In the genomic region with DNA sequence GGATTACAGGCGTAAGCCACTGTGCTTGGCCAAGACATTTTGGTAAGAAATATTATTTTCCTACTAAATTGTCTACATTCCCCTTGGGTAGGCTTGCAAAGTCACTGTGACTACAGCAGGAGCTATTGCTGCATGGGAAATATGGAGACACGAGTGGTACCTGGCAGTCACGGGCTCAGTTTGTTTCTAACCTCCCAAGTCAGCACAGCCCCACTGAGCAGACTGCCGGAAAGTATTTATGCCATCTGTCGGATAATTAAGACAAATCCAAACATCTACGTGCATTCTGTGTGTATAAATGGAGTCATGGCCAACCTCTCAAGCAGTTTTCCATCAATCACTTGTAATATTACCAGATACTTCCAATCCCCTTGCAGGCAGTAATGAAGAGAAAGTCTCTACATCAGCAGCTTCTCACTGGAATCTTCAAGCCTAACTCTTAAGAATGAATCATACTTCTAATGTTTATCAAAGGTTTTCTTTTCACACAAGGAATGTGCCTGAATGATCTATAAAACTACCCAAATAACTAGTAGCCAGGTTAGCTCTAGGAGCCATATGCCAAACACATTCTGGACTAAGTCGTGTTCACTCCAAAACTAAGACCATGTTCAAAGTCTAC, we compare ENCODE assay signal across 28 cellular contexts.
DNase-seq lines count a peak whose midpoint lies in the region; ATAC-seq and TF ChIP-seq lines count a peak whose summit lies in the region.
"Had no signal": no experiment of that assay in that cellular context is flagged by ENCODE, and none has a peak within 500 bp of the region (broad histone marks: within the 10 kb centered on the region; RNA-seq: fewer than 3 reads in every experiment).

No MANE protein-coding gene starts in this region.

- in situ Hi-C loops in astrocyte of the spinal cord (cut with HindIII; ENCODE audit: low sequenced_read_pairs) = no loop called here

- no peak for ATAC-seq in GM18870 (IDR thresholded peaks at IDR 0.05; ENCODE audit: unreplicated experiment)
- ATAC-seq: activated CD4-positive, CD25-positive, alpha-beta regulatory T cell treated with anti-CD3 and anti-CD28 coated beads, Interleukin-2, amount 50 U/mL, for 24 hours; activated T-helper 17 cell treated with anti-CD3 and anti-CD28 coated beads, Interleukin-2, amount 50 U/mL, for 72 hours; heart left ventricle; right cardiac atrium; stimulated activated naive CD8-positive, alpha-beta T cell treated with anti-CD3 and anti-CD28 coated beads, Interleukin-15, amount 100 ng/mL, for 72 hours; T-helper 17 cell had no signal

- CTCF ChIA-PET in RWPE1 (lab: Yijun Ruan, JAX) = no interaction called here

- DNase-seq in NCI-H2171 treated with DMSO at 0.1 percent for 48 hours (lab: John Stamatoyannopoulos, UW) = peak; percentile 71
- DNase-seq in NCI-H2171 (lab: John Stamatoyannopoulos, UW) = no peak
- peak; percentile 66 to 88 for DNase-seq in NCI-H524 (lab: John Stamatoyannopoulos, UW)
- peak; percentile 7 for DNase-seq in astrocyte of the spinal cord (ENCODE audit: low read depth, low spot score)
- DNase-seq in kidney glomerular epithelial cell (lab: John Stamatoyannopoulos, UW) = peak; percentile 5
- no peak for DNase-seq in C1 segment of cervical spinal cord (lab: John Stamatoyannopoulos, UW)
- DNase-seq in RWPE1 (ENCODE audit: low spot score) = no peak
- DNase-seq: 8988T; activated CD4-positive, alpha-beta T cell treated with anti-CD3 and anti-CD28 coated beads, Interleukin-2, amount 50 U/mL, for 48 hours; activated CD8-positive, alpha-beta memory T cell treated with anti-CD3 and anti-CD28 coated beads, Interleukin-2, amount 50 U/mL, for 48 hours; activated naive CD4-positive, alpha-beta T cell treated with anti-CD3 and anti-CD28 coated beads, Interleukin-2, amount 10 ng/mL, durations not matched to agents 7 days and 5 days; CD4-positive, CD25-positive, alpha-beta regulatory T cell; endodermal cell; H7; heart left ventricle; MV-4-11; NCI-H1436 treated with DMSO at 0.1 percent for 48 hours; NCI-H2107; posterior cingulate gyrus; right cardiac atrium; Right ventricle myocardium superior; stimulated activated CD4-positive, alpha-beta T cell treated with anti-CD3 and anti-CD28 coated beads, Interleukin-1b, Interleukin-23, amount 100 ng/mL, for 48 hours; stimulated activated naive CD8-positive, alpha-beta T cell treated with anti-CD3 and anti-CD28 coated beads, Interleukin-15, amount 100 ng/mL, for 72 hours; T-helper 17 cell; uterus had no signal

- H3K27ac ChIP-seq in RWPE1 = no peak overlapping the region
- H3K27ac ChIP-seq: heart left ventricle, uterus had no signal

- no peak overlapping the region for H3K4me3 ChIP-seq in astrocyte of the spinal cord (ENCODE audit: low read depth, low read length)
- H3K4me3 ChIP-seq: heart left ventricle, uterus had no signal

- TF ChIP-seq CTCF in astrocyte of the spinal cord (IDR thresholded peaks at IDR 0.05; ENCODE audit: low read depth, low read length) (no peak), RWPE1 (conservative IDR thresholded peaks at IDR 0.05; ENCODE audit: low read depth) (no peak)

- POLR2A ChIA-PET in RWPE1 (lab: Yijun Ruan, JAX; ENCODE audit: low non-redundant PET) = no interaction called here

Comparison
In these comparisons a context has a peak if more than half of its experiments do, and no peak if none do; other contexts are left out.
1. DNase-seq: peak in NCI-H2171 treated with DMSO at 0.1 percent for 48 hours (single experiment), NCI-H524 (2 of 2), astrocyte of the spinal cord (single experiment) and kidney glomerular epithelial cell (single experiment); none in NCI-H2171 (single experiment), C1 segment of cervical spinal cord (0 of 14) and RWPE1 (single experiment).